15 cellular contexts compared by ENCODE assay signal in genomic region chr1:208510192-208510952, GRCh38.
DNase-seq lines count a peak whose midpoint lies in the region; ATAC-seq and TF ChIP-seq lines count a peak whose summit lies in the region.
"Had no signal": no experiment of that assay in that cellular context is flagged by ENCODE, and none has a peak within 500 bp of the region (broad histone marks: within the 10 kb centered on the region; RNA-seq: fewer than 3 reads in every experiment).

No MANE protein-coding gene starts in this region.

- no peaks in the 10 kb centered on the region for H3K9me3 Mint-ChIP-seq in MCF 10A (ENCODE audit: unreplicated experiment)
- H3K9me3 Mint-ChIP-seq in activated T-cell treated with anti-CD3 and anti-CD28 coated beads, Interleukin-2, amount 50 U/mL, for 24 hours: no peaks in the 10 kb centered on the region
- no peaks in the 10 kb centered on the region for H3K9me3 Mint-ChIP-seq in activated naive CD8-positive, alpha-beta T cell treated with anti-CD3 and anti-CD28 coated beads, Interleukin-2, amount 50 U/mL, for 24 hours
- H3K9me3 Mint-ChIP-seq: activated naive CD4-positive, alpha-beta T cell treated with anti-CD3 and anti-CD28 coated beads, Interleukin-2, amount 10 ng/mL, durations not matched to agents 7 days and 5 days had no signal

- intact Hi-C loops in MCF 10A (cut with micrococcal nuclease): no loop called here

- POLR2A ChIA-PET in MCF 10A (lab: Yijun Ruan, JAX): interaction anchor here (0.5 to 2.3 kb wide), 5 partner anchors 10 to 749 kb away, joined by 3 to 10 read pairs (median 3); no protein-coding TSS in a partner anchor

- H3K4me3 ChIP-seq in kidney epithelial cell (ENCODE audit: low read depth, low read length): no peak overlapping the region
- H3K4me3 ChIP-seq: ovary had no signal

- CTCF ChIA-PET in MCF 10A (lab: Yijun Ruan, JAX): interaction anchor here (0.6 to 2.2 kb wide), 4 partner anchors 31 to 716 kb away, joined by 3 to 5 read pairs (median 3); no protein-coding TSS in a partner anchor

- no peaks in the 10 kb centered on the region for H3K27me3 Mint-ChIP-seq in MCF 10A (ENCODE audit: insufficient read depth, unreplicated experiment)
- H3K27me3 Mint-ChIP-seq in activated T-cell treated with anti-CD3 and anti-CD28 coated beads, Interleukin-2, amount 50 U/mL, for 24 hours: no peaks in the 10 kb centered on the region
- H3K27me3 Mint-ChIP-seq in activated naive CD8-positive, alpha-beta T cell treated with anti-CD3 and anti-CD28 coated beads, Interleukin-2, amount 50 U/mL, for 24 hours: no peaks in the 10 kb centered on the region
- H3K27me3 Mint-ChIP-seq: activated naive CD4-positive, alpha-beta T cell treated with anti-CD3 and anti-CD28 coated beads, Interleukin-2, amount 10 ng/mL, durations not matched to agents 7 days and 5 days had no signal

- no TSS peak for BruUV-seq in MCF 10A (replicated peaks; lab: Mats Ljungman, UMichigan)

- no peak overlapping the region for H3K4me3 Mint-ChIP-seq in MCF 10A (ENCODE audit: unreplicated experiment)
- H3K4me3 Mint-ChIP-seq in activated T-cell treated with anti-CD3 and anti-CD28 coated beads, Interleukin-2, amount 50 U/mL, for 24 hours: no peak overlapping the region
- H3K4me3 Mint-ChIP-seq in activated naive CD8-positive, alpha-beta T cell treated with anti-CD3 and anti-CD28 coated beads, Interleukin-2, amount 50 U/mL, for 24 hours: no peak overlapping the region
- H3K4me3 Mint-ChIP-seq: activated naive CD4-positive, alpha-beta T cell treated with anti-CD3 and anti-CD28 coated beads, Interleukin-2, amount 10 ng/mL, durations not matched to agents 7 days and 5 days had no signal

- no peaks in the 10 kb centered on the region for H3K36me3 ChIP-seq in kidney epithelial cell (ENCODE audit: control insufficient read depth, insufficient read depth, low read length)
- H3K36me3 ChIP-seq: ovary, WERI-Rb-1 had no signal

- TF ChIP-seq CTCF in MCF 10A (IDR thresholded peaks at IDR 0.05; ENCODE audit: unreplicated experiment): no peak
- no peak for TF ChIP-seq CTCF in kidney epithelial cell (IDR thresholded peaks at IDR 0.05; ENCODE audit: insufficient read depth, low read length, poor library complexity, severe bottlenecking)

- H3K27me3 ChIP-seq in kidney epithelial cell (ENCODE audit: control insufficient read depth, insufficient read depth, low read length): no peaks in the 10 kb centered on the region
- H3K27me3 ChIP-seq: ovary had no signal

- peaks cover 32% of the 10 kb centered on the region for H3K4me1 Mint-ChIP-seq in MCF 10A (ENCODE audit: insufficient read depth, unreplicated experiment)
- no peaks in the 10 kb centered on the region for H3K4me1 Mint-ChIP-seq in activated T-cell treated with anti-CD3 and anti-CD28 coated beads, Interleukin-2, amount 50 U/mL, for 24 hours (ENCODE audit: low read depth)
- H3K4me1 Mint-ChIP-seq in activated naive CD8-positive, alpha-beta T cell treated with anti-CD3 and anti-CD28 coated beads, Interleukin-2, amount 50 U/mL, for 24 hours: no peaks in the 10 kb centered on the region
- H3K4me1 Mint-ChIP-seq: activated naive CD4-positive, alpha-beta T cell treated with anti-CD3 and anti-CD28 coated beads, Interleukin-2, amount 10 ng/mL, durations not matched to agents 7 days and 5 days had no signal

- H3K36me3 Mint-ChIP-seq in MCF 10A (ENCODE audit: insufficient read depth, unreplicated experiment): no peaks in the 10 kb centered on the region
- no peaks in the 10 kb centered on the region for H3K36me3 Mint-ChIP-seq in activated T-cell treated with anti-CD3 and anti-CD28 coated beads, Interleukin-2, amount 50 U/mL, for 24 hours (ENCODE audit: low read depth)
- H3K36me3 Mint-ChIP-seq in activated naive CD8-positive, alpha-beta T cell treated with anti-CD3 and anti-CD28 coated beads, Interleukin-2, amount 50 U/mL, for 24 hours (ENCODE audit: low read depth): no peaks in the 10 kb centered on the region
- H3K36me3 Mint-ChIP-seq: activated naive CD4-positive, alpha-beta T cell treated with anti-CD3 and anti-CD28 coated beads, Interleukin-2, amount 10 ng/mL, durations not matched to agents 7 days and 5 days had no signal

- peak overlapping the region; percentile 14 for H3K27ac Mint-ChIP-seq in MCF 10A (ENCODE audit: low read depth, unreplicated experiment)
- H3K27ac Mint-ChIP-seq in activated T-cell treated with anti-CD3 and anti-CD28 coated beads, Interleukin-2, amount 50 U/mL, for 24 hours: no peak overlapping the region
- no peak overlapping the region for H3K27ac Mint-ChIP-seq in activated naive CD8-positive, alpha-beta T cell treated with anti-CD3 and anti-CD28 coated beads, Interleukin-2, amount 50 U/mL, for 24 hours
- H3K27ac Mint-ChIP-seq: activated naive CD4-positive, alpha-beta T cell treated with anti-CD3 and anti-CD28 coated beads, Interleukin-2, amount 10 ng/mL, durations not matched to agents 7 days and 5 days had no signal

- DNase-seq in AG08395 (ENCODE audit: low spot score) (peak; percentile 88), HT1080 (ENCODE audit: low read depth) (peak; percentile 76), MCF 10A (ENCODE audit: unreplicated experiment) (peak; percentile 96), kidney epithelial cell (ENCODE audit: low read depth) (peak; percentile 52), CD1c-positive myeloid dendritic cell (ENCODE audit: extremely low spot score) (no peak)
- no peak for DNase-seq in activated T-cell treated with anti-CD3 and anti-CD28 coated beads, Interleukin-2, amount 50 U/mL, for 24 hours
- DNase-seq in activated naive CD8-positive, alpha-beta T cell treated with anti-CD3 and anti-CD28 coated beads, Interleukin-2, amount 50 U/mL, for 24 hours: no peak
- DNase-seq: activated naive CD4-positive, alpha-beta T cell treated with anti-CD3 and anti-CD28 coated beads, Interleukin-2, amount 10 ng/mL, durations not matched to agents 7 days and 5 days; cerebellar nuclear complex; midbrain; NCI-H2171; ovary; WERI-Rb-1 had no signal

- no peak for ATAC-seq in activated naive CD8-positive, alpha-beta T cell treated with anti-CD3 and anti-CD28 coated beads, Interleukin-2, amount 50 U/mL, for 24 hours
- ATAC-seq in HG03521 (IDR thresholded peaks at IDR 0.05; ENCODE audit: unreplicated experiment): no peak
- ATAC-seq: esophagus mucosa had no signal

Comparison
In these comparisons a context has a peak if more than half of its experiments do, and no peak if none do; other contexts are left out.
1. DNase-seq: peak in AG08395 (single experiment), HT1080 (single experiment), MCF 10A (single experiment) and kidney epithelial cell (single experiment); none in activated T-cell treated with anti-CD3 and anti-CD28 coated beads, Interleukin-2, amount 50 U/mL, for 24 hours (single experiment), activated naive CD8-positive, alpha-beta T cell treated with anti-CD3 and anti-CD28 coated beads, Interleukin-2, amount 50 U/mL, for 24 hours (single experiment) and CD1c-positive myeloid dendritic cell (single experiment).